In genomic region chr3:143972495-143973351, GRCh38 we compare ENCODE assay signal across 8 cellular contexts. TPM values are rescaled to one million over a fixed set of nuclear protein-coding genes. Genes with fewer than 3 reads are reported as not detected.
DNase-seq lines count a peak whose midpoint lies in the region; ATAC-seq and TF ChIP-seq lines count a peak whose summit lies in the region.

No MANE protein-coding gene starts in this region.

- H3K9me3 ChIP-seq in BE2C, result no peaks in the 10 kb centered on the region

- peak overlapping the region; percentile 98 for H3K4me3 Mint-ChIP-seq in activated CD4-positive, alpha-beta T cell treated with anti-CD3 and anti-CD28 coated beads, Interleukin-2, amount 10 ng/mL, durations not matched to agents 24 days and 14 days

- H3K36me3 Mint-ChIP-seq in activated CD4-positive, alpha-beta T cell treated with anti-CD3 and anti-CD28 coated beads, Interleukin-2, amount 10 ng/mL, durations not matched to agents 24 days and 14 days (ENCODE audit: low read depth), result peaks cover 5% of the 10 kb centered on the region

- no peaks in the 10 kb centered on the region for H3K36me3 ChIP-seq in BE2C

- no peaks in the 10 kb centered on the region for H3K4me1 ChIP-seq in BE2C

- intact Hi-C loops in activated CD4-positive, alpha-beta T cell treated with anti-CD3 and anti-CD28 coated beads, Interleukin-2, amount 10 ng/mL, durations not matched to agents 24 days and 14 days (cut with micrococcal nuclease), result loop anchor here (5.0 kb wide), 6 partner anchors 60 to 1525 kb away; partner anchors contain the start of genes ATR, TRPC1 and XRN1
- intact Hi-C loops in left colon (cut with DNase I, micrococcal nuclease), result no loop called here

- H3K27me3 ChIP-seq in BE2C, result peaks cover 47% of the 10 kb centered on the region

- peaks cover 35% of the 10 kb centered on the region for H3K4me1 Mint-ChIP-seq in activated CD4-positive, alpha-beta T cell treated with anti-CD3 and anti-CD28 coated beads, Interleukin-2, amount 10 ng/mL, durations not matched to agents 24 days and 14 days

- DNase-seq in BE2C, result peak; percentile 66
- DNase-seq in NCI-H446 treated with DMSO at 0.1 percent for 48 hours (lab: John Stamatoyannopoulos, UW), result peak; percentile 74
- DNase-seq in activated CD4-positive, alpha-beta T cell treated with anti-CD3 and anti-CD28 coated beads, Interleukin-2, amount 10 ng/mL, durations not matched to agents 24 days and 14 days, result peak; percentile 92
- DNase-seq in coronary artery (ENCODE audit: low spot score), result peak; percentile 81
- peak; percentile 71 to 84 for DNase-seq in left colon
- DNase-seq in stimulated activated CD4-positive, alpha-beta T cell treated with anti-CD3 and anti-CD28 coated beads, Interleukin-1b, Interleukin-23, amount 100 ng/mL, for 4 hours (ENCODE audit: low read depth in 2 of 2), result peak; percentile 46 to 58

- H3K4me3 ChIP-seq in BE2C (ENCODE audit: low read depth, low read length), result peak overlapping the region; percentile 72
- H3K4me3 ChIP-seq in coronary artery, result peak overlapping the region; percentile 93

- H3K27me3 Mint-ChIP-seq in activated CD4-positive, alpha-beta T cell treated with anti-CD3 and anti-CD28 coated beads, Interleukin-2, amount 10 ng/mL, durations not matched to agents 24 days and 14 days, result peaks cover 16% of the 10 kb centered on the region

- H3K27ac ChIP-seq in coronary artery, result peak overlapping the region; percentile 93 to 99

- no peaks in the 10 kb centered on the region for H3K9me3 Mint-ChIP-seq in activated CD4-positive, alpha-beta T cell treated with anti-CD3 and anti-CD28 coated beads, Interleukin-2, amount 10 ng/mL, durations not matched to agents 24 days and 14 days

- H3K27ac Mint-ChIP-seq in activated CD4-positive, alpha-beta T cell treated with anti-CD3 and anti-CD28 coated beads, Interleukin-2, amount 10 ng/mL, durations not matched to agents 24 days and 14 days, result peak overlapping the region; percentile 96

- TF ChIP-seq CTCF in BE2C (IDR thresholded peaks at IDR 0.05; ENCODE audit: low read depth, low read length) (peak; percentile 42), coronary artery (IDR thresholded peaks at IDR 0.05) (no peak)

- ATAC-seq in GM19043 (IDR thresholded peaks at IDR 0.05; ENCODE audit: low read depth, unreplicated experiment) (peak; percentile 28), HG03378 (IDR thresholded peaks at IDR 0.05; ENCODE audit: unreplicated experiment) (peak; percentile 42), left colon (peak; percentile 49)

RNA-seq across cellular contexts. Expression of gene DIPK2A, which starts 1.1 kb away (rescaled TPM):
- 0.42 TPM for polyA plus RNA-seq in BE2C (2012; ENCODE audit: insufficient read depth, insufficient read length, low read depth)
- 18.0 and 18.3 TPM in 2 replicates for total RNA-seq in activated CD4-positive, alpha-beta T cell treated with anti-CD3 and anti-CD28 coated beads, Interleukin-2, amount 10 ng/mL, durations not matched to agents 24 days and 14 days
- 10 to 100 TPM; 12.5 to 18.3 TPM for total RNA-seq in left colon

Comparison
In these comparisons a context has a peak if more than half of its experiments do, and no peak if none do; other contexts are left out.
1. Peak in every context shown above with its lines: DNase-seq, ATAC-seq, H3K4me3 ChIP-seq and H3K27ac ChIP-seq.